Comparison of ENCODE assay signal across 1 cellular context in the genomic region with DNA sequence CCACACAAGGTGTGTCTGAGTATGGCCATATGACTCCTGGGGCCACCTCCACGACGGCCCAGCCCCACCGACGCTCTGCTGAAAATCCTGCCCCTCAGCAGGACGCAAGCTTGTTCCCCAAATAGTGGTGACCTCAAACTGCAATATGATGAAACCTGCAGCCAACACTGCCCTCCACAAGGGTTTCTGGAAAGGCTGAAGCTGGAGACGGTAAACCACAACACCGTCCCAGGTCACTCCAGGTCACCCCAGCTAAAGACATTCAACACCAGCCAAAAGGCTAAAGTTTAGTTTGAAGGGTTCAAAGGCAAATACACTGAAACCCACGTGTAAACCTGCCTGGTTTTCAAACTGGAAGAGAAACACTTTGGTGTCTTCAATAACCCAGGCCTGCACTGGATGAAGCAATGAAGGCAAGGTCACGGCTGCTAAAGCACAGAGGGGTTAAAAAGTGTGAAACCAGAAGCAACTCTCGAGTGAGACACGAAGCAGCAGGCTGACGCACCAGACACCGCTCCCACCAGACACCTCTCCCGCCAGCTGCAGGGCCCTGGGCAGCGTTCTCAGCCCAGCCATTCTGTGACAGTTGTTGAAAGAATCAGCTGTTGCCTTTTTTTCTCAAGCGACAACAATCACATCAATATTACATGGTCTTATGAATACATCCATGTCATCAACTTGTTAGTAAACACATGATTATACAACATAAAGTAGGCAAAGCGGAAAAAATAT.
TF ChIP-seq lines count a peak whose summit lies in the region.

No MANE protein-coding gene starts in this region.

TF ChIP-seq in K562, 482 proteins besides CTCF, POLR2A, EP300 and RAD21 (continued from another document):
- TF ChIP-seq NKRF (IDR thresholded peaks at IDR 0.05; ENCODE audit: borderline replicate concordance) (no peak), HNRNPUL1 (IDR thresholded peaks at IDR 0.05; ENCODE audit: low read length) (no peak), TSHZ1 (CRISPR knock-in tag; IDR thresholded peaks at IDR 0.05) (peak; percentile 54; the same call in 1 of the 2 replicates), PATZ1 (CRISPR knock-in tag; IDR thresholded peaks at IDR 0.05; ENCODE audit: borderline replicate concordance) (no peak), CBX5 (IDR thresholded peaks at IDR 0.05; ENCODE audit: borderline replicate concordance, low read depth) (no peak), FOS (IDR thresholded peaks at IDR 0.05; ENCODE audit: extremely low read depth, insufficient read length) (no peak), POLR3G (IDR thresholded peaks at IDR 0.05; ENCODE audit: extremely low read depth, insufficient read length, insufficient replicate concordance) (no peak), BMI1 (IDR thresholded peaks at IDR 0.05; ENCODE audit: low read length) (no peak)
- TF ChIP-seq, protein P1, sequence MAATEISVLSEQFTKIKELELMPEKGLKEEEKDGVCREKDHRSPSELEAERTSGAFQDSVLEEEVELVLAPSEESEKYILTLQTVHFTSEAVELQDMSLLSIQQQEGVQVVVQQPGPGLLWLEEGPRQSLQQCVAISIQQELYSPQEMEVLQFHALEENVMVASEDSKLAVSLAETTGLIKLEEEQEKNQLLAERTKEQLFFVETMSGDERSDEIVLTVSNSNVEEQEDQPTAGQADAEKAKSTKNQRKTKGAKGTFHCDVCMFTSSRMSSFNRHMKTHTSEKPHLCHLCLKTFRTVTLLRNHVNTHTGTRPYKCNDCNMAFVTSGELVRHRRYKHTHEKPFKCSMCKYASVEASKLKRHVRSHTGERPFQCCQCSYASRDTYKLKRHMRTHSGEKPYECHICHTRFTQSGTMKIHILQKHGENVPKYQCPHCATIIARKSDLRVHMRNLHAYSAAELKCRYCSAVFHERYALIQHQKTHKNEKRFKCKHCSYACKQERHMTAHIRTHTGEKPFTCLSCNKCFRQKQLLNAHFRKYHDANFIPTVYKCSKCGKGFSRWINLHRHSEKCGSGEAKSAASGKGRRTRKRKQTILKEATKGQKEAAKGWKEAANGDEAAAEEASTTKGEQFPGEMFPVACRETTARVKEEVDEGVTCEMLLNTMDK (IDR thresholded peaks at IDR 0.05; ENCODE audit: borderline replicate concordance, insufficient read depth, low read depth, low read length, poor library complexity, severe bottlenecking), result no peak
